ENCODE assay signal across 24 cellular contexts in the genomic region with DNA sequence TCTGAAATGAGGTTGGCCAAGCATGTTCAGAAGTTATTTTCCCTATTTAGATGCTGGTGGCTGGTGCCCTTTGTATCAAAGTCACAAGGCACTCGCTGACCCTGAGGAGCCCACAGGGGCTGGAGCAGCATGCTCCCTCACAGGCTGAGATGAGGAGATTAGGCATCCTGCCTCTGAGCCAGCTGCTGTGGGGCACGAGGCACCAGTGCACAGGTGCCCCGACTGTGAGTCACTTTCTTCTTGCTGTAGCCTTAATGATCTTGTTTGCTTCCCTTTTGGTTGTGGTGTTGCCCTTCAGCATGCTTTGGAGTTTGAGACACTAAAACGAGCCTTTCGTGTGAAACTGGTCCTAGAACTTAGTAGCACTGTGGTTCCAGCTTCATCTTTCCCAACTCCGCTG. TPM values are rescaled to one million over a fixed set of nuclear protein-coding genes. Genes with fewer than 3 reads are reported as not detected.
DNase-seq lines count a peak whose midpoint lies in the region; ATAC-seq and TF ChIP-seq lines count a peak whose summit lies in the region.
"Had no signal": no experiment of that assay in that cellular context is flagged by ENCODE, and none has a peak within 500 bp of the region (broad histone marks: within the 10 kb centered on the region; RNA-seq: fewer than 3 reads in every experiment).

No MANE protein-coding gene starts in this region.

- peaks cover 87% of the 10 kb centered on the region for H3K79me2 ChIP-seq in Loucy (ENCODE audit: insufficient read depth, low read length)

- peak overlapping the region; percentile 22 for H3K27ac Mint-ChIP-seq in activated naive CD8-positive, alpha-beta T cell
- no peak overlapping the region for H3K27ac Mint-ChIP-seq in activated naive CD8-positive, alpha-beta T cell treated with anti-CD3 and anti-CD28 coated beads, Interleukin-2, amount 50 U/mL, for 24 hours
- H3K27ac Mint-ChIP-seq in memory B cell, result peak overlapping the region; percentile 33
- H3K27ac Mint-ChIP-seq: H9, naive B cell had no signal

- H3K36me3 ChIP-seq in Loucy (ENCODE audit: insufficient read depth, low read length) (peaks cover 14% of the 10 kb centered on the region; the same call in 1 of the 2 replicates), spleen (peaks cover 0 to 43% (median 11%) of the 10 kb centered on the region in 6 donors)

- H3K4me3 Mint-ChIP-seq in activated naive CD8-positive, alpha-beta T cell, result peak overlapping the region; percentile 59
- no peak overlapping the region for H3K4me3 Mint-ChIP-seq in activated naive CD8-positive, alpha-beta T cell treated with anti-CD3 and anti-CD28 coated beads, Interleukin-2, amount 50 U/mL, for 24 hours
- H3K4me3 Mint-ChIP-seq in memory B cell, result no peak overlapping the region
- H3K4me3 Mint-ChIP-seq: H9 had no signal

- H2AFZ ChIP-seq in Loucy (ENCODE audit: low read length), result no peak overlapping the region
- H2AFZ ChIP-seq: parathyroid adenoma had no signal

- ATAC-seq in activated naive CD8-positive, alpha-beta T cell treated with anti-CD3 and anti-CD28 coated beads, Interleukin-2, amount 50 U/mL, for 24 hours, result no peak
- ATAC-seq in memory B cell (ENCODE audit: low read depth) (no peak), GM18858 (IDR thresholded peaks at IDR 0.05; ENCODE audit: unreplicated experiment) (no peak), GM21723 (IDR thresholded peaks at IDR 0.05; ENCODE audit: unreplicated experiment) (no peak)

- peak overlapping the region; percentile 69 for H3K4me2 ChIP-seq in Loucy (ENCODE audit: low read depth, low read length, poor library complexity, severe bottlenecking)

- DNase-seq in activated naive CD8-positive, alpha-beta T cell treated with anti-CD3 and anti-CD28 coated beads, Interleukin-2, amount 50 U/mL, for 24 hours, result no peak
- DNase-seq in memory B cell (ENCODE audit: low spot score in 2 of 2), result no peak
- peak; percentile 42 for DNase-seq in spleen
- no peak for DNase-seq in RPMI8226
- DNase-seq: activated CD4-positive, alpha-beta T cell treated with anti-CD3 and anti-CD28 coated beads for 48 hours; activated CD8-positive, alpha-beta memory T cell treated with anti-CD3 and anti-CD28 coated beads, Interleukin-2, amount 50 U/mL, for 48 hours; activated naive CD4-positive, alpha-beta T cell treated with Interleukin-2 at 50 U/mL for 16 hours; CD8-positive, alpha-beta memory T cell; cerebellar nuclear complex; foreskin melanocyte; H9; mammary epithelial cell; naive B cell; NCI-H1417 treated with DMSO at 0.1 percent for 48 hours; stimulated activated CD4-positive, alpha-beta T cell treated with anti-CD3 and anti-CD28 coated beads, Interleukin-2, amount 100 ng/mL, for 24 hours; stimulated activated naive CD4-positive, alpha-beta T cell treated with Interleukin-2 at 50 U/mL for 16 hours; trophoblast cell had no signal

- peaks cover 12% of the 10 kb centered on the region for H3K36me3 Mint-ChIP-seq in activated naive CD8-positive, alpha-beta T cell
- H3K36me3 Mint-ChIP-seq in activated naive CD8-positive, alpha-beta T cell treated with anti-CD3 and anti-CD28 coated beads, Interleukin-2, amount 50 U/mL, for 24 hours (ENCODE audit: low read depth), result peaks cover 49% of the 10 kb centered on the region
- peaks cover 2% of the 10 kb centered on the region for H3K36me3 Mint-ChIP-seq in memory B cell

- H3K4me3 ChIP-seq in Loucy (ENCODE audit: low read length, poor library complexity, severe bottlenecking) (peak overlapping the region; percentile 27), spleen (no peak overlapping the region)
- H3K4me3 ChIP-seq: ascending aorta had no signal

- H4K20me1 ChIP-seq in Loucy (ENCODE audit: insufficient read depth, low read length, poor library complexity, severe bottlenecking), result peaks cover 40% of the 10 kb centered on the region

- H3K9me3 Mint-ChIP-seq in activated naive CD8-positive, alpha-beta T cell (ENCODE audit: low read depth), result no peaks in the 10 kb centered on the region
- H3K9me3 Mint-ChIP-seq in activated naive CD8-positive, alpha-beta T cell treated with anti-CD3 and anti-CD28 coated beads, Interleukin-2, amount 50 U/mL, for 24 hours, result no peaks in the 10 kb centered on the region
- H3K9me3 Mint-ChIP-seq in memory B cell, result no peaks in the 10 kb centered on the region
- H3K9me3 Mint-ChIP-seq: CD8-positive, alpha-beta memory T cell; H9; naive B cell had no signal

- H3K4me1 ChIP-seq in Loucy (ENCODE audit: insufficient read depth, low read length, poor library complexity, severe bottlenecking), result peaks cover 41% of the 10 kb centered on the region
- H3K4me1 ChIP-seq in spleen, result peaks cover 20 to 59% (median 42%) of the 10 kb centered on the region in 6 donors

- no peak overlapping the region for H3K27ac ChIP-seq in spleen
- H3K27ac ChIP-seq: ascending aorta, parathyroid adenoma had no signal

- H3K27me3 Mint-ChIP-seq in activated naive CD8-positive, alpha-beta T cell, result no peaks in the 10 kb centered on the region
- H3K27me3 Mint-ChIP-seq in activated naive CD8-positive, alpha-beta T cell treated with anti-CD3 and anti-CD28 coated beads, Interleukin-2, amount 50 U/mL, for 24 hours, result no peaks in the 10 kb centered on the region
- H3K27me3 Mint-ChIP-seq in memory B cell, result no peaks in the 10 kb centered on the region
- H3K27me3 Mint-ChIP-seq: naive B cell had no signal

- 79 to 95% (median 89%) methylated on average over 5 to 6 of the region's 6 CpGs for WGBS in spleen, 5 donors

- H3F3A ChIP-seq in Loucy (ENCODE audit: low read depth), result no peaks in the 10 kb centered on the region

- no peak for TF ChIP-seq CTCF in Loucy (conservative IDR thresholded peaks at IDR 0.05; ENCODE audit: low read length)
- no peak for TF ChIP-seq CTCF in spleen (IDR thresholded peaks at IDR 0.05 in 8 of 11, conservative IDR thresholded peaks at IDR 0.05 in 3 of 11)

- no peaks in the 10 kb centered on the region for H3K9me3 ChIP-seq in Loucy (ENCODE audit: insufficient read depth, low read depth, low read length)
- no peaks in the 10 kb centered on the region for H3K9me3 ChIP-seq in spleen
- H3K9me3 ChIP-seq: ascending aorta had no signal

- no peak overlapping the region for H3K9ac ChIP-seq in Loucy (ENCODE audit: low read depth, low read length, poor library complexity, severe bottlenecking)
- H3K9ac ChIP-seq: parathyroid adenoma had no signal

- TF ChIP-seq POLR2A in spleen (IDR thresholded peaks at IDR 0.05), result no peak

- peaks cover 55% of the 10 kb centered on the region for H3K4me1 Mint-ChIP-seq in activated naive CD8-positive, alpha-beta T cell (ENCODE audit: low read depth)
- H3K4me1 Mint-ChIP-seq in activated naive CD8-positive, alpha-beta T cell treated with anti-CD3 and anti-CD28 coated beads, Interleukin-2, amount 50 U/mL, for 24 hours, result peaks cover 42% of the 10 kb centered on the region
- peaks cover 24% of the 10 kb centered on the region for H3K4me1 Mint-ChIP-seq in memory B cell

- intact Hi-C loops in spleen (cut with DNase I; ENCODE audit: low total_unique reads), result no loop called here

- H3K9me2 ChIP-seq in Loucy (replicated peaks; ENCODE audit: low read depth, low read length), result no peaks in the 10 kb centered on the region

- H3K27me3 ChIP-seq in Loucy (ENCODE audit: insufficient read depth, low read length, poor library complexity, severe bottlenecking), result no peaks in the 10 kb centered on the region
- H3K27me3 ChIP-seq in spleen (replicated peaks in 1 of 7), result no peaks in the 10 kb centered on the region
- H3K27me3 ChIP-seq: ascending aorta had no signal

RNA-seq across cellular contexts. Expression of a gene that starts 4.3 kb away (rescaled TPM):
- total RNA-seq in spleen, result 10 to 100 TPM; 12.1 to 21.0 (median 17.3) TPM
- 10 to 100 TPM; 39.0 to 41.6 (median 39.6) TPM for polyA plus RNA-seq in spleen

RNA-seq across cellular contexts. Expression of a gene that starts 35.6 kb away (rescaled TPM):
- 1 to 10 TPM in 2 of 7 donors, under 1 TPM in 4, not detected in 1; 0.39 to 1.6 (median 0.82) TPM for total RNA-seq in spleen
- 1 to 10 TPM; 1.0 to 2.2 (median 1.3) TPM for polyA plus RNA-seq in spleen
- total RNA-seq: ascending aorta had no signal
- polyA plus RNA-seq: keratinocyte had no signal
